In the genomic region with DNA sequence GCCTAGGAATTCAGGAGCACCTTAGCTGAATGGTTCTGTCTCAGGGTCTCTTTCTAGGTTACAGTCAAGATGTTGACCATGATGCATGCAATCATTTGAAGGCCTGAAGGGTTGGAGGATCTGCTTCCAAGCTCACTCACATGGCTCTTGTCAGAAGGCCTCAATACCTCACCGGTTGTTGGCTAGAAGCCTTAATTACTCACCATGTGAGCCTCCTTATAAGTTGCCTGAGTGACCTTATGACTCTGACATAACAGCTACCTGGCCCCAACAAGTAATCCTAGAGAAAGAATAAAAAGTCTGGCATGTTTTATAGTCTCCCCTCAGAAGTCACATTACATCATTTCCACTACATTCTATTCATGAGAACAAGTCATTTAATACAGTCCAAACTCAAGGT, we compare ENCODE assay signal across 1 cellular context.
TF ChIP-seq lines count a peak whose summit lies in the region.

No MANE protein-coding gene starts in this region.

TF ChIP-seq in HEK293, 187 proteins besides CTCF, POLR2A, EP300 and RAD21 (continued from another document):
- TF ChIP-seq WT1 (tag by site-specific recombination; IDR thresholded peaks at IDR 0.05) (no peak), HOXA7 (CRISPR knock-in tag; IDR thresholded peaks at IDR 0.05; ENCODE audit: borderline replicate concordance) (no peak), SP7 (tag by site-specific recombination; IDR thresholded peaks at IDR 0.05) (0 out of 2 replicates have a peak, but pooled peaks have one; percentile 28), ZBTB44 (tag by site-specific recombination; IDR thresholded peaks at IDR 0.05) (no peak), ZNF214 (tag by site-specific recombination; IDR thresholded peaks at IDR 0.05; ENCODE audit: borderline replicate concordance) (no peak)
- TF ChIP-seq, protein P1, sequence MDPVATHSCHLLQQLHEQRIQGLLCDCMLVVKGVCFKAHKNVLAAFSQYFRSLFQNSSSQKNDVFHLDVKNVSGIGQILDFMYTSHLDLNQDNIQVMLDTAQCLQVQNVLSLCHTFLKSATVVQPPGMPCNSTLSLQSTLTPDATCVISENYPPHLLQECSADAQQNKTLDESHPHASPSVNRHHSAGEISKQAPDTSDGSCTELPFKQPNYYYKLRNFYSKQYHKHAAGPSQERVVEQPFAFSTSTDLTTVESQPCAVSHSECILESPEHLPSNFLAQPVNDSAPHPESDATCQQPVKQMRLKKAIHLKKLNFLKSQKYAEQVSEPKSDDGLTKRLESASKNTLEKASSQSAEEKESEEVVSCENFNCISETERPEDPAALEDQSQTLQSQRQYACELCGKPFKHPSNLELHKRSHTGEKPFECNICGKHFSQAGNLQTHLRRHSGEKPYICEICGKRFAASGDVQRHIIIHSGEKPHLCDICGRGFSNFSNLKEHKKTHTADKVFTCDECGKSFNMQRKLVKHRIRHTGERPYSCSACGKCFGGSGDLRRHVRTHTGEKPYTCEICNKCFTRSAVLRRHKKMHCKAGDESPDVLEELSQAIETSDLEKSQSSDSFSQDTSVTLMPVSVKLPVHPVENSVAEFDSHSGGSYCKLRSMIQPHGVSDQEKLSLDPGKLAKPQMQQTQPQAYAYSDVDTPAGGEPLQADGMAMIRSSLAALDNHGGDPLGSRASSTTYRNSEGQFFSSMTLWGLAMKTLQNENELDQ (tag by site-specific recombination; IDR thresholded peaks at IDR 0.05; ENCODE audit: low read depth), result no peak
